ENCODE assay signal across 8 cellular contexts in genomic region chr6:85593438-85594196, GRCh38. TPM values are rescaled to one million over a fixed set of nuclear protein-coding genes. Genes with fewer than 3 reads are reported as not detected.
DNase-seq lines count a peak whose midpoint lies in the region; ATAC-seq lines count a peak whose summit lies in the region.

TSS of gene SNX14 (minus strand) at chr6:85593858. CDS start at chr6:85593718, 140 bp downstream.

- peak; percentile 92 for ATAC-seq in HG03457 (IDR thresholded peaks at IDR 0.05; ENCODE audit: unreplicated experiment)

- POLR2A ChIA-PET in activated CD4-positive, alpha-beta T cell treated with anti-CD3 and anti-CD28 coated beads, Interleukin-2, amount 10 ng/mL, durations not matched to agents 7 days and 5 days (lab: Charles Lee): interaction anchor here (0.6 to 1.4 kb wide), 5 partner anchors 21 to 85 kb away, joined by 3 to 8 read pairs (median 4); partner anchors contain the start of gene SYNCRIP

- peaks cover 15% of the 10 kb centered on the region for H3K9me3 Mint-ChIP-seq in activated CD4-positive, alpha-beta T cell treated with anti-CD3 and anti-CD28 coated beads, Interleukin-2, amount 10 ng/mL, durations not matched to agents 7 days and 5 days

- H3K36me3 Mint-ChIP-seq in activated CD4-positive, alpha-beta T cell treated with anti-CD3 and anti-CD28 coated beads, Interleukin-2, amount 10 ng/mL, durations not matched to agents 7 days and 5 days (ENCODE audit: low read depth): peaks cover 28% of the 10 kb centered on the region

- H3K27me3 Mint-ChIP-seq in activated CD4-positive, alpha-beta T cell treated with anti-CD3 and anti-CD28 coated beads, Interleukin-2, amount 10 ng/mL, durations not matched to agents 7 days and 5 days: no peaks in the 10 kb centered on the region

- DNase-seq in C1 segment of cervical spinal cord (lab: John Stamatoyannopoulos, UW) (peak; percentile 37 to 94 (median 88)), GM19240 (ENCODE audit: insufficient read length, low spot score) (peak; percentile 67), NCI-H526 (lab: John Stamatoyannopoulos, UW) (peak; percentile 78 to 92), cortex of kidney (lab: John Stamatoyannopoulos, UW) (peak; percentile 33), left kidney (ENCODE audit: low read depth, low spot score) (peak; percentile 97)
- DNase-seq in activated CD4-positive, alpha-beta T cell treated with anti-CD3 and anti-CD28 coated beads, Interleukin-2, amount 10 ng/mL, durations not matched to agents 7 days and 5 days: peak; percentile 75
- peak; percentile 82 for DNase-seq in stimulated activated CD4-positive, alpha-beta T cell treated with anti-CD3 and anti-CD28 coated beads, Interleukin-1b, Interleukin-23, amount 100 ng/mL, for 48 hours

- H3K27ac Mint-ChIP-seq in activated CD4-positive, alpha-beta T cell treated with anti-CD3 and anti-CD28 coated beads, Interleukin-2, amount 10 ng/mL, durations not matched to agents 7 days and 5 days: peak within 1 kb of the TSS; percentile 94

- H3K4me1 Mint-ChIP-seq in activated CD4-positive, alpha-beta T cell treated with anti-CD3 and anti-CD28 coated beads, Interleukin-2, amount 10 ng/mL, durations not matched to agents 7 days and 5 days: peaks cover 32% of the 10 kb centered on the region

- CTCF ChIA-PET in activated CD4-positive, alpha-beta T cell treated with anti-CD3 and anti-CD28 coated beads, Interleukin-2, amount 10 ng/mL, durations not matched to agents 7 days and 5 days (lab: Charles Lee): interaction anchor here (0.6 to 1.8 kb wide), 4 partner anchors 22 to 78 kb away, joined by 3 to 8 read pairs (median 3); no protein-coding TSS in a partner anchor

- H3K4me3 Mint-ChIP-seq in activated CD4-positive, alpha-beta T cell treated with anti-CD3 and anti-CD28 coated beads, Interleukin-2, amount 10 ng/mL, durations not matched to agents 7 days and 5 days: peak within 1 kb of the TSS; percentile 93

RNA-seq across cellular contexts. Expression of gene SNX14, which starts in this region (rescaled TPM):
- total RNA-seq in activated CD4-positive, alpha-beta T cell treated with anti-CD3 and anti-CD28 coated beads, Interleukin-2, amount 10 ng/mL, durations not matched to agents 7 days and 5 days: 10 to 100 TPM; 29.1 to 49.0 TPM

Comparison
In these comparisons a context has a peak if more than half of its experiments do, and no peak if none do; other contexts are left out.
1. Peak in every context shown above with its lines: DNase-seq and ATAC-seq.
2. DNase-seq: peak in every context shown above with its lines; median percentile 97 in left kidney; 88 in C1 segment of cervical spinal cord; 85 in NCI-H526; 82 in stimulated activated CD4-positive, alpha-beta T cell treated with anti-CD3 and anti-CD28 coated beads, Interleukin-1b, Interleukin-23, amount 100 ng/mL, for 48 hours; 75 in activated CD4-positive, alpha-beta T cell treated with anti-CD3 and anti-CD28 coated beads, Interleukin-2, amount 10 ng/mL, durations not matched to agents 7 days and 5 days; 67 in GM19240; 33 in cortex of kidney.